In the genomic region with DNA sequence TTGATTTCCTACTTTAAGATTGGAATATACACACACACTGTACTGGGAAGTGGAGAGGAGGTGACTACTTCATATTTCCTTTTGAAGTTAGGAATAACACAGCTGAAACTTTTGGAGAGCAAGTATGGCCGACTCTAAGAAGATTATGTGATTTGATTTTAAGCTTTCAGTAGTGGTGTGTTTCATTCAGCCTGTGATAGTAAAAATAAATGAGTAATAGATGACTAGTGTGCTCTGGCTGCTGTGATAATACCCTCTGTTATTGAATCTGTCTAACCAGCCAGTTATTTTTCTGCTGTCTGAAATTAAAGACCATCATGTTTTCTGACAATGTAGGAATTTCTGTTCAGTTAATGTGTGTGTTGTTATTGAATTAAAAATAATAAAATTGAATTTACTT, we compare ENCODE assay signal across 20 cellular contexts. TPM values are rescaled to one million over a fixed set of nuclear protein-coding genes. Genes with fewer than 3 reads are reported as not detected.
A peak's percentile ranks its signal among the peaks of the same experiment; 100 is the strongest.
DNase-seq lines count a peak whose midpoint lies in the region; ATAC-seq and TF ChIP-seq lines count a peak whose summit lies in the region.
"Had no signal": no experiment of that assay in that cellular context is flagged by ENCODE, and none has a peak within 500 bp of the region (broad histone marks: within the 10 kb centered on the region; RNA-seq: fewer than 3 reads in every experiment).

No MANE protein-coding gene starts in this region.

- H3K4me3 ChIP-seq in lower lobe of right lung = no peak overlapping the region
- H3K4me3 ChIP-seq: sigmoid colon, tibial artery had no signal

- H3K27me3 Mint-ChIP-seq in endothelial cell (ENCODE audit: unreplicated experiment) = no peaks in the 10 kb centered on the region
- H3K27me3 Mint-ChIP-seq in T-helper 2 cell treated with Interferon-gamma antibody and Interleukin-4, amounts not matched to agents 5 μg/mL and 100 μg/mL, for 36 hours (ENCODE audit: low read depth) = no peaks in the 10 kb centered on the region

- H3K9me3 ChIP-seq in lower lobe of right lung = no peaks in the 10 kb centered on the region
- H3K9me3 ChIP-seq: sigmoid colon, tibial artery had no signal

- intact Hi-C loops in lower lobe of right lung (cut with DNase I) = no loop called here

- peaks cover 15% of the 10 kb centered on the region for H3K36me3 Mint-ChIP-seq in endothelial cell (ENCODE audit: low read depth, unreplicated experiment)
- H3K36me3 Mint-ChIP-seq in T-helper 2 cell treated with Interferon-gamma antibody and Interleukin-4, amounts not matched to agents 5 μg/mL and 100 μg/mL, for 36 hours (ENCODE audit: low read depth) = no peaks in the 10 kb centered on the region
- H3K36me3 Mint-ChIP-seq: activated naive CD8-positive, alpha-beta T cell treated with anti-CD3 and anti-CD28 coated beads, Interleukin-2, amount 10 ng/mL, durations not matched to agents 7 days and 5 days had no signal

- no peak overlapping the region for H3K4me3 Mint-ChIP-seq in endothelial cell (ENCODE audit: unreplicated experiment)
- no peak overlapping the region for H3K4me3 Mint-ChIP-seq in T-helper 2 cell treated with Interferon-gamma antibody and Interleukin-4, amounts not matched to agents 5 μg/mL and 100 μg/mL, for 36 hours
- H3K4me3 Mint-ChIP-seq: activated naive CD8-positive, alpha-beta T cell treated with anti-CD3 and anti-CD28 coated beads, Interleukin-2, amount 10 ng/mL, durations not matched to agents 7 days and 5 days; nephron progenitor cell had no signal

- TF ChIP-seq CTCF in endothelial cell (IDR thresholded peaks at IDR 0.05; ENCODE audit: unreplicated experiment) (no peak), lower lobe of right lung (IDR thresholded peaks at IDR 0.05) (no peak)

- H3K27ac Mint-ChIP-seq in endothelial cell (ENCODE audit: unreplicated experiment) = peak overlapping the region; percentile 17
- no peak overlapping the region for H3K27ac Mint-ChIP-seq in T-helper 2 cell treated with Interferon-gamma antibody and Interleukin-4, amounts not matched to agents 5 μg/mL and 100 μg/mL, for 36 hours
- H3K27ac Mint-ChIP-seq: activated naive CD8-positive, alpha-beta T cell treated with anti-CD3 and anti-CD28 coated beads, Interleukin-2, amount 10 ng/mL, durations not matched to agents 7 days and 5 days; nephron progenitor cell had no signal

- no peaks in the 10 kb centered on the region for H3K9me3 Mint-ChIP-seq in endothelial cell (ENCODE audit: unreplicated experiment)
- H3K9me3 Mint-ChIP-seq in T-helper 2 cell treated with Interferon-gamma antibody and Interleukin-4, amounts not matched to agents 5 μg/mL and 100 μg/mL, for 36 hours = no peaks in the 10 kb centered on the region
- H3K9me3 Mint-ChIP-seq: activated naive CD8-positive, alpha-beta T cell treated with anti-CD3 and anti-CD28 coated beads, Interleukin-2, amount 10 ng/mL, durations not matched to agents 7 days and 5 days; nephron progenitor cell had no signal

- H3K27ac ChIP-seq in lower lobe of right lung = peak overlapping the region; percentile 2
- H3K27ac ChIP-seq: sigmoid colon, tibial artery had no signal

- no peaks in the 10 kb centered on the region for H3K36me3 ChIP-seq in lower lobe of right lung

- peak; percentile 23 for DNase-seq in AG20443 (ENCODE audit: low spot score)
- peak; percentile 47 for DNase-seq in NCI-H82 treated with DMSO at 0.1 percent for 48 hours (lab: John Stamatoyannopoulos, UW; ENCODE audit: unreplicated experiment)
- no peak for DNase-seq in endothelial cell (ENCODE audit: low spot score)
- DNase-seq in lower lobe of right lung = no peak
- DNase-seq in DMS53 (lab: John Stamatoyannopoulos, UW) = no peak
- no peak for DNase-seq in retina
- no peak for DNase-seq in T-helper 2 cell treated with Interferon-gamma antibody and Interleukin-4, amounts not matched to agents 5 μg/mL and 100 μg/mL, for 36 hours (ENCODE audit: low spot score)
- DNase-seq: activated CD4-positive, alpha-beta T cell treated with anti-CD3 and anti-CD28 coated beads for 48 hours; activated naive CD8-positive, alpha-beta T cell treated with anti-CD3 and anti-CD28 coated beads, Interleukin-2, amount 10 ng/mL, durations not matched to agents 7 days and 5 days; cerebellar nuclear complex; hippocampal formation; left ventricle myocardium superior; NCI-H1092 treated with DMSO at 0.1 percent for 48 hours; nephron progenitor cell; NK-92 treated with Interleukin-12 subunit alpha and Interleukin-12 subunit beta, amount 100 ng/mL, for 24 hours; SHP77 treated with DMSO at 0.1 percent for 48 hours; sigmoid colon; T-helper 9 cell; tibial artery had no signal

- H3K4me1 Mint-ChIP-seq in endothelial cell (ENCODE audit: unreplicated experiment) = peaks cover 29% of the 10 kb centered on the region
- H3K4me1 Mint-ChIP-seq in T-helper 2 cell treated with Interferon-gamma antibody and Interleukin-4, amounts not matched to agents 5 μg/mL and 100 μg/mL, for 36 hours (ENCODE audit: low read depth) = no peaks in the 10 kb centered on the region
- H3K4me1 Mint-ChIP-seq: activated naive CD8-positive, alpha-beta T cell treated with anti-CD3 and anti-CD28 coated beads, Interleukin-2, amount 10 ng/mL, durations not matched to agents 7 days and 5 days; nephron progenitor cell had no signal

- ATAC-seq in lower lobe of right lung (no peak), HG03095 (IDR thresholded peaks at IDR 0.05; ENCODE audit: unreplicated experiment) (no peak)
- ATAC-seq: left ventricle myocardium superior had no signal

- H3K4me1 ChIP-seq in lower lobe of right lung = peaks cover 54% of the 10 kb centered on the region

- H3K27me3 ChIP-seq in lower lobe of right lung (ENCODE audit: low read depth) = no peaks in the 10 kb centered on the region
- H3K27me3 ChIP-seq: sigmoid colon, tibial artery had no signal

RNA-seq across cellular contexts. Expression of gene CTTNBP2NL, which starts 48.3 kb away (rescaled TPM):
- total RNA-seq in endothelial cell (ENCODE audit: unreplicated experiment) = 84.0 TPM
- 56.3 TPM for total RNA-seq in lower lobe of right lung

Comparison
In these comparisons a context has a peak if more than half of its experiments do, and no peak if none do; other contexts are left out.
1. DNase-seq: peak in AG20443 (single experiment) and NCI-H82 treated with DMSO at 0.1 percent for 48 hours (single experiment); none in endothelial cell (single experiment), lower lobe of right lung (single experiment), DMS53 (single experiment), retina (single experiment) and T-helper 2 cell treated with Interferon-gamma antibody and Interleukin-4, amounts not matched to agents 5 μg/mL and 100 μg/mL, for 36 hours (single experiment).